9 cellular contexts compared by ENCODE assay signal in genomic region chr2:222518570-222519381, GRCh38.
DNase-seq lines count a peak whose midpoint lies in the region; ATAC-seq and TF ChIP-seq lines count a peak whose summit lies in the region.
"Had no signal": no experiment of that assay in that cellular context is flagged by ENCODE, and none has a peak within 500 bp of the region (broad histone marks: within the 10 kb centered on the region; RNA-seq: fewer than 3 reads in every experiment).

No MANE protein-coding gene starts in this region.

- H3K9me1 ChIP-seq in IMR-90 (ENCODE audit: insufficient read depth, low read length) = no peaks in the 10 kb centered on the region

- no peak overlapping the region for H2BK20ac ChIP-seq in IMR-90 (ENCODE audit: low read depth, low read length)

- no peaks in the 10 kb centered on the region for H4K20me1 ChIP-seq in IMR-90 (ENCODE audit: insufficient read depth, low read length)

- TF ChIP-seq CTCF in IMR-90 (conservative IDR thresholded peaks at IDR 0.05; ENCODE audit: low read depth, low read length) = no peak
- no peak for TF ChIP-seq CTCF in kidney epithelial cell (IDR thresholded peaks at IDR 0.05; ENCODE audit: insufficient read depth, low read length, poor library complexity, severe bottlenecking)
- no peak for TF ChIP-seq CTCF in thyroid gland (IDR thresholded peaks at IDR 0.05)

- H3K9me3 Mint-ChIP-seq in stimulated activated memory B cell treated with anti-CD40 and anti-IgM and Interleukin-4, amounts not matched to agents 10 μg/mL and 1 μg/mL and 100 μg/mL, for 72 hours = no peaks in the 10 kb centered on the region

- 70% methylated on average over 2 of the region's 8 CpGs; no CpG with 5 or more reads in 1 of the 2 experiments for WGBS in IMR-90 (ENCODE audit: extremely low coverage in 2 of 2, insufficient read length in 1 of 2), 2 experiments
- 16% methylated on average over 8 of the region's 8 CpGs for WGBS in thyroid gland, 2 donors

- dilution Hi-C loops in IMR-90 (cut with HindIII; ENCODE audit: low sequenced_read_pairs, unreplicated experiment) = no loop called here

- H3K23ac ChIP-seq in IMR-90 (ENCODE audit: low read depth, low read length) = no peak overlapping the region

- H3K27me3 ChIP-seq in IMR-90 (ENCODE audit: control insufficient read depth, insufficient read depth, low read length) (no peaks in the 10 kb centered on the region), kidney epithelial cell (ENCODE audit: control insufficient read depth, insufficient read depth, low read length) (no peaks in the 10 kb centered on the region), thyroid gland (no peaks in the 10 kb centered on the region)

- no peak overlapping the region for H3K4me3 Mint-ChIP-seq in stimulated activated memory B cell treated with anti-CD40 and anti-IgM and Interleukin-4, amounts not matched to agents 10 μg/mL and 1 μg/mL and 100 μg/mL, for 72 hours

- no peak overlapping the region for H3K4me2 ChIP-seq in IMR-90 (ENCODE audit: low read depth, low read length)

- H3K4me3 ChIP-seq in IMR-90 (ENCODE audit: insufficient read depth, low read depth, low read length) (no peak overlapping the region), kidney epithelial cell (ENCODE audit: low read depth, low read length) (no peak overlapping the region), thyroid gland (replicated peaks in 1 of 3) (no peak overlapping the region)

- H3K79me1 ChIP-seq in IMR-90 (ENCODE audit: low read depth in 1 of 2, low read length in 2 of 2) = no peaks in the 10 kb centered on the region

- no peak for TF ChIP-seq RAD21 in IMR-90 (IDR thresholded peaks at IDR 0.05; ENCODE audit: low read length)

- no peak for DNase-seq in IMR-90
- DNase-seq in caudate nucleus (lab: John Stamatoyannopoulos, UW) = peak in 8 of 61 donors; percentile 2 to 32 (median 6)
- DNase-seq in kidney epithelial cell (ENCODE audit: low read depth) = peak; percentile 57
- DNase-seq in thyroid gland = peak; percentile 69 to 73
- no peak for DNase-seq in inferior parietal cortex (ENCODE audit: extremely low spot score)
- DNase-seq: NCI-H2029 treated with DMSO at 0.1 percent for 48 hours, T-helper 1 cell had no signal

- H3K9ac ChIP-seq in IMR-90 (ENCODE audit: low read depth, low read length) = no peak overlapping the region

- intact Hi-C loops in IMR-90 (cut with micrococcal nuclease) (no loop called here), thyroid gland (cut with DNase I) (no loop called here)

- H3K14ac ChIP-seq in IMR-90 (replicated peaks; ENCODE audit: low read depth, low read length) = no peak overlapping the region

- no peak overlapping the region for H2AFZ ChIP-seq in IMR-90 (replicated peaks; ENCODE audit: low read length, poor library complexity)

- no peaks in the 10 kb centered on the region for H3K36me3 ChIP-seq in IMR-90 (ENCODE audit: control insufficient read depth, insufficient read depth, low read length)
- H3K36me3 ChIP-seq in kidney epithelial cell (ENCODE audit: control insufficient read depth, insufficient read depth, low read length) = no peaks in the 10 kb centered on the region
- no peaks in the 10 kb centered on the region for H3K36me3 ChIP-seq in thyroid gland

- no peak overlapping the region for H4K91ac ChIP-seq in IMR-90 (ENCODE audit: insufficient read depth, low read depth, low read length)

- no peak overlapping the region for H3K18ac ChIP-seq in IMR-90 (ENCODE audit: low read depth, low read length)

- no peak overlapping the region for H2BK120ac ChIP-seq in IMR-90 (ENCODE audit: low read depth, low read length)

- H3K36me3 Mint-ChIP-seq in stimulated activated memory B cell treated with anti-CD40 and anti-IgM and Interleukin-4, amounts not matched to agents 10 μg/mL and 1 μg/mL and 100 μg/mL, for 72 hours = peaks cover 29% of the 10 kb centered on the region

- no peak overlapping the region for H2AK5ac ChIP-seq in IMR-90 (ENCODE audit: low read depth, low read length)

- H3K56ac ChIP-seq in IMR-90 (ENCODE audit: extremely low read depth, insufficient read depth, low read length) = no peak overlapping the region

- no peak overlapping the region for H2BK5ac ChIP-seq in IMR-90 (ENCODE audit: low read depth, low read length, poor library complexity, severe bottlenecking)

- no peak overlapping the region for H3K4ac ChIP-seq in IMR-90 (ENCODE audit: low read depth, low read length)

- in situ Hi-C loops in IMR-90 (cut with MboI; ENCODE audit: low sequenced_read_pairs) = no loop called here

- no peaks in the 10 kb centered on the region for H3K27me3 Mint-ChIP-seq in stimulated activated memory B cell treated with anti-CD40 and anti-IgM and Interleukin-4, amounts not matched to agents 10 μg/mL and 1 μg/mL and 100 μg/mL, for 72 hours

- H2BK15ac ChIP-seq in IMR-90 (ENCODE audit: low read depth, low read length) = no peak overlapping the region

- no peak overlapping the region for H4K5ac ChIP-seq in IMR-90 (ENCODE audit: low read depth, low read length)

- H4K8ac ChIP-seq in IMR-90 (ENCODE audit: low read depth in 2 of 2, low read length in 2 of 2) = no peak overlapping the region

- ATAC-seq in IMR-90 (ENCODE audit: low read depth) (peak; percentile 11; the same call in 1 of the 2 replicates), HG02798 (IDR thresholded peaks at IDR 0.05; ENCODE audit: poor library complexity, unreplicated experiment) (no peak)
- no peak for ATAC-seq in stimulated activated memory B cell treated with anti-CD40 and anti-IgM and Interleukin-4, amounts not matched to agents 10 μg/mL and 1 μg/mL and 100 μg/mL, for 72 hours

- H2AK9ac ChIP-seq in IMR-90 (replicated peaks; ENCODE audit: low read depth, low read length, poor library complexity) = no peak overlapping the region

- no peak overlapping the region for H3K27ac Mint-ChIP-seq in stimulated activated memory B cell treated with anti-CD40 and anti-IgM and Interleukin-4, amounts not matched to agents 10 μg/mL and 1 μg/mL and 100 μg/mL, for 72 hours

- H3K9me3 ChIP-seq in IMR-90 (ENCODE audit: control insufficient read depth, insufficient read depth, low read length) = no peaks in the 10 kb centered on the region
- H3K9me3 ChIP-seq in thyroid gland = no peaks in the 10 kb centered on the region

- H3K4me1 ChIP-seq in IMR-90 (ENCODE audit: control insufficient read depth, insufficient read depth, low read length) (no peaks in the 10 kb centered on the region), thyroid gland (peaks cover 14 to 26% of the 10 kb centered on the region in 2 donors)

- TF ChIP-seq POLR2A in IMR-90 (IDR thresholded peaks at IDR 0.05; ENCODE audit: low read depth, low read length) = no peak
- no peak for TF ChIP-seq POLR2A in thyroid gland (IDR thresholded peaks at IDR 0.05)

- POLR2A ChIA-PET in IMR-90 (lab: Charles Lee; ENCODE audit: unreplicated experiment) = no interaction called here

- CTCF ChIA-PET in IMR-90 (lab: Yijun Ruan, JAX) = interaction anchor here (1.3 kb wide), 1 partner anchor 23 kb away, joined by 3 read pairs; no protein-coding TSS in a partner anchor

- BruUV-seq in IMR-90 (replicated peaks; lab: Mats Ljungman, UMichigan) = no TSS peak

- H3K27ac ChIP-seq in IMR-90 (ENCODE audit: insufficient read depth, low read length) (no peak overlapping the region), caudate nucleus (ENCODE audit: low read depth, low read length) (peak overlapping the region; percentile 26), thyroid gland (peak overlapping the region; percentile 33 to 64 (median 51))

- H3K4me1 Mint-ChIP-seq in stimulated activated memory B cell treated with anti-CD40 and anti-IgM and Interleukin-4, amounts not matched to agents 10 μg/mL and 1 μg/mL and 100 μg/mL, for 72 hours = no peaks in the 10 kb centered on the region

TF ChIP-seq in IMR-90, 13 proteins besides CTCF, POLR2A, EP300 and RAD21:
- TF ChIP-seq MAFK (IDR thresholded peaks at IDR 0.05; ENCODE audit: low read depth, low read length) = peak; percentile 83
- no peak for TF ChIP-seq ELK1 (IDR thresholded peaks at IDR 0.05; ENCODE audit: borderline replicate concordance, low read depth, low read length)
- no peak for TF ChIP-seq FOS (IDR thresholded peaks at IDR 0.05; ENCODE audit: low read depth, low read length)

Comparison
In these comparisons a context has a peak if more than half of its experiments do, and no peak if none do; other contexts are left out.
1. DNase-seq: peak in kidney epithelial cell (single experiment) and thyroid gland (2 of 2); none in IMR-90 (single experiment) and inferior parietal cortex (single experiment).